In genomic region chr2:188265315-188265714, GRCh38 we compare ENCODE assay signal across 26 cellular contexts.
"Had no signal": no experiment of that assay in that cellular context is flagged by ENCODE, and none has a peak within 500 bp of the region (broad histone marks: within the 10 kb centered on the region; RNA-seq: fewer than 3 reads in every experiment).

No MANE protein-coding gene starts in this region.

- H3K36me3 ChIP-seq: stomach, suprapubic skin, thoracic aorta, thyroid gland, tibial artery, tibial nerve, transverse colon, upper lobe of left lung, upper lobe of right lung, vagina had no signal

- H3K4me1 ChIP-seq: stomach, suprapubic skin, testis, thyroid gland, tibial artery, tibial nerve, transverse colon, upper lobe of left lung, upper lobe of right lung, vagina had no signal

- DNase-seq: stimulated activated CD4-positive, alpha-beta T cell treated with anti-CD3 and anti-CD28 coated beads, Interleukin-2, amount 100 ng/mL, for 48 hours; stimulated activated CD4-positive, alpha-beta T cell treated with anti-CD3 and anti-CD28 coated beads, Interleukin-4, amount 100 ng/mL, for 1 hour; stimulated activated CD4-positive, alpha-beta T cell treated with anti-CD3 and anti-CD28 coated beads, Interleukin-4, amount 100 ng/mL, for 24 hours; stimulated activated CD4-positive, alpha-beta T cell treated with anti-CD3 and anti-CD28 coated beads, Interleukin-4, amount 100 ng/mL, for 4 hours; stimulated activated CD8-positive, alpha-beta memory T cell treated with anti-CD3 and anti-CD28 coated beads, Interleukin-4, amount 100 ng/mL, for 48 hours; stimulated activated naive B cell treated with anti-CD40 and anti-IgM and Interleukin-4, amounts not matched to agents 10 μg/mL and 1 μg/mL and 100 μg/mL, for 72 hours; stimulated activated naive CD4-positive, alpha-beta T cell; stimulated activated naive CD4-positive, alpha-beta T cell treated with Interleukin-2 at 50 U/mL for 16 hours; stimulated activated naive CD8-positive, alpha-beta T cell treated with anti-CD3 and anti-CD28 coated beads, Interleukin-15, amount 100 ng/mL, for 72 hours; stimulated activated naive CD8-positive, alpha-beta T cell treated with anti-CD3 and anti-CD28 coated beads, Interleukin-15, Interleukin-2, amounts not matched to agents 100 U/mL and 50 U/mL, for 24 hours; stomach; substantia nigra; testis; thyroid gland; tibial artery; transverse colon; trophoblast cell; upper lobe of left lung; upper lobe of right lung had no signal

- H3K9me3 ChIP-seq: suprapubic skin, testis, thyroid gland, tibial artery, transverse colon, upper lobe of left lung, upper lobe of right lung, vagina had no signal

- FAIRE-seq: urothelium cell line had no signal

- ATAC-seq: stimulated activated effector memory CD8-positive, alpha-beta T cell treated with anti-CD3 and anti-CD28 coated beads, Interleukin-12 subunit alpha, Interleukin-12 subunit beta, amount 100 ng/mL, for 72 hours; stimulated activated memory B cell treated with anti-CD40 and anti-IgM and Interleukin-4, amounts not matched to agents 10 μg/mL and 1 μg/mL and 100 μg/mL, for 72 hours; stimulated activated naive B cell treated with anti-CD40 and anti-IgM and Interleukin-4, amounts not matched to agents 10 μg/mL and 1 μg/mL and 100 μg/mL, for 72 hours; stimulated activated naive CD8-positive, alpha-beta T cell treated with anti-CD3 and anti-CD28 coated beads, Interleukin-15, amount 100 ng/mL, for 72 hours; stimulated activated naive CD8-positive, alpha-beta T cell treated with anti-CD3 and anti-CD28 coated beads, Interleukin-15, Interleukin-2, amounts not matched to agents 100 U/mL and 50 U/mL, for 24 hours; upper lobe of right lung had no signal

- H3K27ac ChIP-seq: stomach, suprapubic skin, testis, thoracic aorta, thyroid gland, tibial artery, tibial nerve, transverse colon, upper lobe of left lung, upper lobe of right lung, vagina had no signal

- H3K27me3 ChIP-seq: stomach, suprapubic skin, testis, thyroid gland, tibial artery, tibial nerve, transverse colon, upper lobe of left lung, upper lobe of right lung, vagina had no signal

- H3K4me3 ChIP-seq: stomach, suprapubic skin, testis, thoracic aorta, thyroid gland, tibial artery, tibial nerve, transverse colon, upper lobe of left lung, upper lobe of right lung, vagina had no signal
